Comparison of ENCODE assay signal across 21 cellular contexts in the genomic region with DNA sequence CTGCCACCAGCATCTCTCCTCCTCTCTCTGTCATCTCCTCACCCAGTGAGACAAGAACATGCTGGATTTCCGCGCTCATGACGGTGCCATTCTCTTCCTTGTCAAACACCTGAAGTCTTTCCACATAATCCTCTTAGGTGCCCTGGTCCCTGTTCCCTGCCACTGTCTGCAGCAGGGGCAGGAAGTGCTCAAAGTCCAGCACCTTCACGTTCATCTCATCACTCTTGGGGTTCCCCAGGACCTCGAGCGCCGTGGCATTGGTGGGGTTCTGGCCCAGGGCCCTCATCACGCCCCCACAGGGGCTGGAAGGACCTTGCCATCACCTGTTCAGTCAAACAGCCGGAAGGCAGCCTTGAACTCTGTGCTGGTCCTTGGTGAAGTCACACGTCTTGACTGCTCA. TPM values are rescaled to one million over a fixed set of nuclear protein-coding genes. Genes with fewer than 3 reads are reported as not detected.
DNase-seq lines count a peak whose midpoint lies in the region; ATAC-seq and TF ChIP-seq lines count a peak whose summit lies in the region.
"Had no signal": no experiment of that assay in that cellular context is flagged by ENCODE, and none has a peak within 500 bp of the region (broad histone marks: within the 10 kb centered on the region; RNA-seq: fewer than 3 reads in every experiment).

No MANE protein-coding gene starts in this region.

- TF ChIP-seq EP300 in sigmoid colon (IDR thresholded peaks at IDR 0.05) (no peak), tibial nerve (IDR thresholded peaks at IDR 0.05) (no peak)

- H3K4me3 ChIP-seq in HEK293 (ENCODE audit: low read depth, low read length) (no peak overlapping the region), sigmoid colon (no peak overlapping the region), tibial nerve (no peak overlapping the region)
- H3K4me3 ChIP-seq: PC-9 had no signal

- no peaks in the 10 kb centered on the region for H3K9me3 ChIP-seq in HEK293 (ENCODE audit: control insufficient read depth, insufficient read depth, low read depth, low read length)
- no peaks in the 10 kb centered on the region for H3K9me3 ChIP-seq in sigmoid colon
- H3K9me3 ChIP-seq in tibial nerve: no peaks in the 10 kb centered on the region

- H3K27ac ChIP-seq in HEK293 (ENCODE audit: extremely low read depth, low read depth, low read length): no peak overlapping the region
- H3K27ac ChIP-seq in sigmoid colon: no peak overlapping the region
- no peak overlapping the region for H3K27ac ChIP-seq in tibial nerve
- H3K27ac ChIP-seq: C4-2B, PC-9, RWPE1 had no signal

- TF ChIP-seq POLR2A in sigmoid colon (IDR thresholded peaks at IDR 0.05) (no peak), tibial nerve (IDR thresholded peaks at IDR 0.05) (no peak)

- no peak for DNase-seq in activated CD8-positive, alpha-beta memory T cell treated with anti-CD3 and anti-CD28 coated beads, Interleukin-2, amount 10 ng/mL, durations not matched to agents 7 days and 5 days
- DNase-seq in activated CD8-positive, alpha-beta memory T cell treated with anti-CD3 and anti-CD28 coated beads, Interleukin-2, amount 50 U/mL, for 48 hours: no peak
- no peak for DNase-seq in activated T-helper 1 cell treated with anti-CD3 and anti-CD28 coated beads, Interleukin-12 subunit alpha, Interleukin-12 subunit beta, Interleukin-2, Interleukin-4 antibody, amounts not matched to agents 30 ng/mL and 10 ng/mL and 1 ng/mL, durations not matched to agents 14 hours and 24 hours and 36 hours (ENCODE audit: low spot score)
- peak; percentile 25 for DNase-seq in sigmoid colon
- no peak for DNase-seq in tibial nerve (ENCODE audit: low spot score in 2 of 2)
- DNase-seq: ACHN, AML-193, DND-41, MM.1S, NCI-H1092, NCI-H1436 treated with DMSO at 0.1 percent for 48 hours, NCI-H2029, NCI-H345, NCI-H524 treated with DMSO at 0.1 percent for 48 hours, PC-9, SIG-M5 had no signal

- no peaks in the 10 kb centered on the region for H3K4me1 ChIP-seq in HEK293 (ENCODE audit: control insufficient read depth, insufficient read depth, low read length)
- peaks cover 0 to 11% (median 10%) of the 10 kb centered on the region in 4 donors for H3K4me1 ChIP-seq in sigmoid colon
- H3K4me1 ChIP-seq in tibial nerve: peaks cover 0 to 3% (median 0%) of the 10 kb centered on the region in 4 donors

- POLR2A ChIA-PET in HEK293 (lab: Yijun Ruan, JAX): no interaction called here

- WGBS in sigmoid colon, 2 donors: 78 to 86% methylated on average over 10 of the region's 10 CpGs
- 83 to 87% methylated on average over 10 of the region's 10 CpGs for WGBS in tibial nerve, 2 donors

- CTCF ChIA-PET in activated CD8-positive, alpha-beta memory T cell treated with anti-CD3 and anti-CD28 coated beads, Interleukin-2, amount 10 ng/mL, durations not matched to agents 7 days and 5 days (lab: Charles Lee): interaction anchor here (0.7 to 2.4 kb wide), 4 partner anchors 10 to 63 kb away, joined by 4 to 6 read pairs (median 5); no protein-coding TSS in a partner anchor
- CTCF ChIA-PET in HEK293 (lab: Yijun Ruan, JAX): interaction anchor here (0.7 to 1.0 kb wide), 3 partner anchors 37 to 108 kb away, joined by 3 to 5 read pairs (median 4); no protein-coding TSS in a partner anchor

- H3K4me3 Mint-ChIP-seq in activated CD8-positive, alpha-beta memory T cell treated with anti-CD3 and anti-CD28 coated beads, Interleukin-2, amount 10 ng/mL, durations not matched to agents 7 days and 5 days: no peak overlapping the region
- H3K4me3 Mint-ChIP-seq in activated T-helper 1 cell treated with anti-CD3 and anti-CD28 coated beads, Interleukin-12 subunit alpha, Interleukin-12 subunit beta, Interleukin-2, Interleukin-4 antibody, amounts not matched to agents 30 ng/mL and 10 ng/mL and 1 ng/mL, durations not matched to agents 14 hours and 24 hours and 36 hours: peak overlapping the region; percentile 49

- peaks cover 8% of the 10 kb centered on the region for H3K36me3 Mint-ChIP-seq in activated CD8-positive, alpha-beta memory T cell treated with anti-CD3 and anti-CD28 coated beads, Interleukin-2, amount 10 ng/mL, durations not matched to agents 7 days and 5 days
- H3K36me3 Mint-ChIP-seq in activated T-helper 1 cell treated with anti-CD3 and anti-CD28 coated beads, Interleukin-12 subunit alpha, Interleukin-12 subunit beta, Interleukin-2, Interleukin-4 antibody, amounts not matched to agents 30 ng/mL and 10 ng/mL and 1 ng/mL, durations not matched to agents 14 hours and 24 hours and 36 hours (ENCODE audit: low read depth): no peaks in the 10 kb centered on the region
- H3K36me3 Mint-ChIP-seq: IgD-negative memory B cell had no signal

- H3K27me3 ChIP-seq in sigmoid colon (no peaks in the 10 kb centered on the region), tibial nerve (no peaks in the 10 kb centered on the region)

- intact Hi-C loops in activated T-helper 1 cell treated with anti-CD3 and anti-CD28 coated beads, Interleukin-12 subunit alpha, Interleukin-12 subunit beta, Interleukin-2, Interleukin-4 antibody, amounts not matched to agents 30 ng/mL and 10 ng/mL and 1 ng/mL, durations not matched to agents 14 hours and 24 hours and 36 hours (cut with micrococcal nuclease): loop anchor here (1.0 kb wide), 2 partner anchors 10 to 37 kb away; no protein-coding TSS in a partner anchor
- intact Hi-C loops in sigmoid colon (cut with DNase I): no loop called here

- peaks cover 33% of the 10 kb centered on the region for H3K4me1 Mint-ChIP-seq in activated CD8-positive, alpha-beta memory T cell treated with anti-CD3 and anti-CD28 coated beads, Interleukin-2, amount 10 ng/mL, durations not matched to agents 7 days and 5 days
- peaks cover 30% of the 10 kb centered on the region for H3K4me1 Mint-ChIP-seq in activated T-helper 1 cell treated with anti-CD3 and anti-CD28 coated beads, Interleukin-12 subunit alpha, Interleukin-12 subunit beta, Interleukin-2, Interleukin-4 antibody, amounts not matched to agents 30 ng/mL and 10 ng/mL and 1 ng/mL, durations not matched to agents 14 hours and 24 hours and 36 hours (ENCODE audit: low read depth)

- no peak for ATAC-seq in activated CD8-positive, alpha-beta memory T cell treated with anti-CD3 and anti-CD28 coated beads, Interleukin-2, amount 10 ng/mL, durations not matched to agents 7 days and 5 days
- no peak for ATAC-seq in HG03442 (IDR thresholded peaks at IDR 0.05; ENCODE audit: unreplicated experiment)

- H3K27me3 Mint-ChIP-seq in activated CD8-positive, alpha-beta memory T cell treated with anti-CD3 and anti-CD28 coated beads, Interleukin-2, amount 10 ng/mL, durations not matched to agents 7 days and 5 days: no peaks in the 10 kb centered on the region
- no peaks in the 10 kb centered on the region for H3K27me3 Mint-ChIP-seq in activated T-helper 1 cell treated with anti-CD3 and anti-CD28 coated beads, Interleukin-12 subunit alpha, Interleukin-12 subunit beta, Interleukin-2, Interleukin-4 antibody, amounts not matched to agents 30 ng/mL and 10 ng/mL and 1 ng/mL, durations not matched to agents 14 hours and 24 hours and 36 hours (ENCODE audit: insufficient read depth)

- TF ChIP-seq CTCF in HEK293 (tag by site-specific recombination; IDR thresholded peaks at IDR 0.05) (no peak), sigmoid colon (IDR thresholded peaks at IDR 0.05) (no peak), tibial nerve (IDR thresholded peaks at IDR 0.05) (no peak)

- H3K27ac Mint-ChIP-seq in activated CD8-positive, alpha-beta memory T cell treated with anti-CD3 and anti-CD28 coated beads, Interleukin-2, amount 10 ng/mL, durations not matched to agents 7 days and 5 days: peak overlapping the region; percentile 84
- peak overlapping the region; percentile 40 for H3K27ac Mint-ChIP-seq in activated T-helper 1 cell treated with anti-CD3 and anti-CD28 coated beads, Interleukin-12 subunit alpha, Interleukin-12 subunit beta, Interleukin-2, Interleukin-4 antibody, amounts not matched to agents 30 ng/mL and 10 ng/mL and 1 ng/mL, durations not matched to agents 14 hours and 24 hours and 36 hours

- peaks cover under 1% of the 10 kb centered on the region for H3K9me3 Mint-ChIP-seq in activated CD8-positive, alpha-beta memory T cell treated with anti-CD3 and anti-CD28 coated beads, Interleukin-2, amount 10 ng/mL, durations not matched to agents 7 days and 5 days (ENCODE audit: low read depth)
- H3K9me3 Mint-ChIP-seq in activated T-helper 1 cell treated with anti-CD3 and anti-CD28 coated beads, Interleukin-12 subunit alpha, Interleukin-12 subunit beta, Interleukin-2, Interleukin-4 antibody, amounts not matched to agents 30 ng/mL and 10 ng/mL and 1 ng/mL, durations not matched to agents 14 hours and 24 hours and 36 hours: peaks cover under 1% of the 10 kb centered on the region

- H3K36me3 ChIP-seq in HEK293 (ENCODE audit: control insufficient read depth in 2 of 2, insufficient read depth in 1 of 2, low read length in 2 of 2) (no peaks in the 10 kb centered on the region), sigmoid colon (no peaks in the 10 kb centered on the region), tibial nerve (no peaks in the 10 kb centered on the region)

TF ChIP-seq in HEK293, 187 proteins besides CTCF, POLR2A, EP300 and RAD21 (continues in another document):
- no peak for TF ChIP-seq ZSCAN16 (tag by site-specific recombination; IDR thresholded peaks at IDR 0.05)
- TF ChIP-seq, protein P1, sequence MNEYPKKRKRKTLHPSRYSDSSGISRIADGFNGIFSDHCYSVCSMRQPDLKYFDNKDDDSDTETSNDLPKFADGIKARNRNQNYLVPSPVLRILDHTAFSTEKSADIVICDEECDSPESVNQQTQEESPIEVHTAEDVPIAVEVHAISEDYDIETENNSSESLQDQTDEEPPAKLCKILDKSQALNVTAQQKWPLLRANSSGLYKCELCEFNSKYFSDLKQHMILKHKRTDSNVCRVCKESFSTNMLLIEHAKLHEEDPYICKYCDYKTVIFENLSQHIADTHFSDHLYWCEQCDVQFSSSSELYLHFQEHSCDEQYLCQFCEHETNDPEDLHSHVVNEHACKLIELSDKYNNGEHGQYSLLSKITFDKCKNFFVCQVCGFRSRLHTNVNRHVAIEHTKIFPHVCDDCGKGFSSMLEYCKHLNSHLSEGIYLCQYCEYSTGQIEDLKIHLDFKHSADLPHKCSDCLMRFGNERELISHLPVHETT (tag by site-specific recombination; IDR thresholded peaks at IDR 0.05): no peak

RNA-seq across cellular contexts. Expression of a gene that starts 9.1 kb away (rescaled TPM):
- total RNA-seq in activated CD8-positive, alpha-beta memory T cell treated with anti-CD3 and anti-CD28 coated beads, Interleukin-2, amount 10 ng/mL, durations not matched to agents 7 days and 5 days: 100 to 1,000 TPM in 1 of 2 experiments, 10 to 100 TPM in 1; 94.3 to 101 TPM
- total RNA-seq in activated T-helper 1 cell treated with anti-CD3 and anti-CD28 coated beads, Interleukin-12 subunit alpha, Interleukin-12 subunit beta, Interleukin-2, Interleukin-4 antibody, amounts not matched to agents 30 ng/mL and 10 ng/mL and 1 ng/mL, durations not matched to agents 14 hours and 24 hours and 36 hours: 127 and 132 TPM in 2 replicates
- 10 to 100 TPM; 18.9 to 26.6 (median 19.8) TPM for total RNA-seq in sigmoid colon
- 10 to 100 TPM; 14.4 to 48.5 (median 33.3) TPM for polyA plus RNA-seq in sigmoid colon
- 10 to 100 TPM; 29.9 to 45.6 (median 36.4) TPM for total RNA-seq in tibial nerve
